Comparison of ENCODE assay signal across 13 cellular contexts in the genomic region with DNA sequence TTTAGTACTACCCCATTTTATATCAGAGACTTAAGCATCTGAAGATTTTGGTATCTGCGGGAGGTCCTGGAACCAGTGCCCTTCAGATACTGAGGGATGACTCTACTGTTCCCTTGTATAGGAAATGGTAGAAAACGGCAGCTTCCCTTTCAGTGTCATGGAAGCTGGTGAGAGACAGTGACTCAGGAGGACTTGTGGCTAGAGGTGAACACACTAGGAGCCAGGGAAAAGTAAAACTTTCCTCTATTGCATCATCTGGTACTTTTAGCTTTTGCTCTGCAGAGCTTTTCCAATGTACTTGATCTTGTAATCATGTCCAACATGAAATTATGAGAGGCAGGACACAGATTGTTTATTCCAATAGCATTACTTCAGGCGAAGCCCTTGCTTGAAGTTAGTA. TPM values are rescaled to one million over a fixed set of nuclear protein-coding genes. Genes with fewer than 3 reads are reported as not detected.
DNase-seq lines count a peak whose midpoint lies in the region; ATAC-seq and TF ChIP-seq lines count a peak whose summit lies in the region.
"Had no signal": no experiment of that assay in that cellular context is flagged by ENCODE, and none has a peak within 500 bp of the region (broad histone marks: within the 10 kb centered on the region; RNA-seq: fewer than 3 reads in every experiment).

No MANE protein-coding gene starts in this region.

- TF ChIP-seq CTCF in Calu3 (IDR thresholded peaks at IDR 0.05; ENCODE audit: unreplicated experiment) (no peak), fibroblast of the aortic adventitia (IDR thresholded peaks at IDR 0.05; ENCODE audit: insufficient read depth, low read length) (no peak), osteoblast (IDR thresholded peaks at IDR 0.05; ENCODE audit: extremely low read depth, low read depth, low read length) (no peak)

- H3K9me3 ChIP-seq in osteoblast (ENCODE audit: low read depth, low read length), result no peaks in the 10 kb centered on the region

- no TSS peak for BruUV-seq in Calu3 (replicated peaks; lab: Mats Ljungman, UMichigan)

- no peaks in the 10 kb centered on the region for H3K36me3 Mint-ChIP-seq in Calu3 (ENCODE audit: insufficient read depth, unreplicated experiment)
- H3K36me3 Mint-ChIP-seq in activated T-cell treated with anti-CD3 and anti-CD28 coated beads, Interleukin-2, amount 50 U/mL, for 4 hours (ENCODE audit: insufficient read depth), result peaks cover 22% of the 10 kb centered on the region

- H3K27me3 ChIP-seq in osteoblast (ENCODE audit: insufficient read depth, low read length), result no peaks in the 10 kb centered on the region

- peaks cover 20% of the 10 kb centered on the region for H3K4me1 ChIP-seq in osteoblast (ENCODE audit: insufficient read depth, low read length)

- peak overlapping the region; percentile 47 for H2AFZ ChIP-seq in osteoblast (ENCODE audit: low read length)

- no peak overlapping the region for H3K27ac ChIP-seq in osteoblast (ENCODE audit: low read depth, low read length)

- H3K9me3 Mint-ChIP-seq in Calu3 (ENCODE audit: low read depth, unreplicated experiment), result no peaks in the 10 kb centered on the region
- no peaks in the 10 kb centered on the region for H3K9me3 Mint-ChIP-seq in activated T-cell treated with anti-CD3 and anti-CD28 coated beads, Interleukin-2, amount 50 U/mL, for 4 hours
- H3K9me3 Mint-ChIP-seq: H9; neural crest cell; T-helper 2 cell treated with Interferon-gamma antibody and Interleukin-4, amounts not matched to agents 5 μg/mL and 100 μg/mL, for 36 hours had no signal

- no peaks in the 10 kb centered on the region for H4K20me1 ChIP-seq in osteoblast (ENCODE audit: insufficient read depth, low read length)

- no peak overlapping the region for H3K4me3 Mint-ChIP-seq in Calu3 (ENCODE audit: low read depth, unreplicated experiment)
- no peak overlapping the region for H3K4me3 Mint-ChIP-seq in activated T-cell treated with anti-CD3 and anti-CD28 coated beads, Interleukin-2, amount 50 U/mL, for 4 hours
- H3K4me3 Mint-ChIP-seq: H9; neural crest cell; T-helper 2 cell treated with Interferon-gamma antibody and Interleukin-4, amounts not matched to agents 5 μg/mL and 100 μg/mL, for 36 hours had no signal

- ATAC-seq in activated T-cell treated with anti-CD3 and anti-CD28 coated beads, Interleukin-2, amount 50 U/mL, for 4 hours, result no peak

- peak overlapping the region; percentile 23 for H3K27ac Mint-ChIP-seq in Calu3 (ENCODE audit: unreplicated experiment)
- H3K27ac Mint-ChIP-seq: T-helper 2 cell treated with Interferon-gamma antibody and Interleukin-4, amounts not matched to agents 5 μg/mL and 100 μg/mL, for 36 hours had no signal

- CTCF ChIA-PET in Calu3 (lab: Charles Lee), result no interaction called here

- H3K4me2 ChIP-seq in osteoblast (ENCODE audit: insufficient read depth, low read length), result no peak overlapping the region

- DNase-seq in Calu3 (no peak), RKO (ENCODE audit: low spot score) (peak; percentile 1), fibroblast of the aortic adventitia (ENCODE audit: low read depth) (peak; percentile 40), osteoblast (ENCODE audit: insufficient read length, low spot score, missing footprints) (no peak), T-helper 2 cell (no peak), SIG-M5 (lab: John Stamatoyannopoulos, UW) (no peak)
- DNase-seq in activated T-cell treated with anti-CD3 and anti-CD28 coated beads, Interleukin-2, amount 50 U/mL, for 4 hours, result no peak
- DNase-seq in stimulated activated CD4-positive, alpha-beta T cell treated with anti-CD3 and anti-CD28 coated beads, Interleukin-4, amount 100 ng/mL, for 4 hours, result no peak
- DNase-seq: effector CD4-positive, alpha-beta T cell; H9; KBM-7 had no signal

- no peaks in the 10 kb centered on the region for H3K36me3 ChIP-seq in osteoblast (ENCODE audit: insufficient read depth, low read length)

- no peaks in the 10 kb centered on the region for H3K27me3 Mint-ChIP-seq in Calu3 (ENCODE audit: unreplicated experiment)
- H3K27me3 Mint-ChIP-seq in activated T-cell treated with anti-CD3 and anti-CD28 coated beads, Interleukin-2, amount 50 U/mL, for 4 hours (ENCODE audit: low read depth), result no peaks in the 10 kb centered on the region

- H3K4me1 Mint-ChIP-seq in Calu3 (ENCODE audit: low read depth, unreplicated experiment), result peaks cover 38% of the 10 kb centered on the region
- no peaks in the 10 kb centered on the region for H3K4me1 Mint-ChIP-seq in activated T-cell treated with anti-CD3 and anti-CD28 coated beads, Interleukin-2, amount 50 U/mL, for 4 hours (ENCODE audit: low read depth)
- H3K4me1 Mint-ChIP-seq: neural crest cell had no signal

- no peaks in the 10 kb centered on the region for H3K79me2 ChIP-seq in osteoblast (ENCODE audit: insufficient read depth, low read length)

- H3K4me3 ChIP-seq in fibroblast of the aortic adventitia (ENCODE audit: low read depth, low read length) (no peak overlapping the region), osteoblast (ENCODE audit: insufficient read depth, low read length) (no peak overlapping the region)

- intact Hi-C loops in Calu3 (cut with micrococcal nuclease; ENCODE audit: unreplicated experiment), result no loop called here

RNA-seq across cellular contexts. Expression of a gene that starts 45.0 kb away (rescaled TPM):
- 7.4 and 12.1 TPM in 2 replicates for total RNA-seq in Calu3 (2022)
- 0.54 and 1.2 TPM in 2 replicates for total RNA-seq in fibroblast of the aortic adventitia (ENCODE audit: low replicate concordance)
- total RNA-seq in osteoblast, result 4.4 and 5.8 TPM in 2 replicates
- 1 to 10 TPM in 2 of 3 donors, under 1 TPM in 1; 0.61 to 1.8 (median 1.4) TPM for total RNA-seq in activated T-cell treated with anti-CD3 and anti-CD28 coated beads, Interleukin-2, amount 50 U/mL, for 4 hours

Comparison
In these comparisons a context has a peak if more than half of its experiments do, and no peak if none do; other contexts are left out.
1. DNase-seq: peak in RKO (single experiment) and fibroblast of the aortic adventitia (single experiment); none in Calu3 (single experiment), osteoblast (single experiment), T-helper 2 cell (0 of 5), activated T-cell treated with anti-CD3 and anti-CD28 coated beads, Interleukin-2, amount 50 U/mL, for 4 hours (single experiment), stimulated activated CD4-positive, alpha-beta T cell treated with anti-CD3 and anti-CD28 coated beads, Interleukin-4, amount 100 ng/mL, for 4 hours (0 of 2) and SIG-M5 (single experiment).